8 cellular contexts compared by ENCODE assay signal in the genomic region with DNA sequence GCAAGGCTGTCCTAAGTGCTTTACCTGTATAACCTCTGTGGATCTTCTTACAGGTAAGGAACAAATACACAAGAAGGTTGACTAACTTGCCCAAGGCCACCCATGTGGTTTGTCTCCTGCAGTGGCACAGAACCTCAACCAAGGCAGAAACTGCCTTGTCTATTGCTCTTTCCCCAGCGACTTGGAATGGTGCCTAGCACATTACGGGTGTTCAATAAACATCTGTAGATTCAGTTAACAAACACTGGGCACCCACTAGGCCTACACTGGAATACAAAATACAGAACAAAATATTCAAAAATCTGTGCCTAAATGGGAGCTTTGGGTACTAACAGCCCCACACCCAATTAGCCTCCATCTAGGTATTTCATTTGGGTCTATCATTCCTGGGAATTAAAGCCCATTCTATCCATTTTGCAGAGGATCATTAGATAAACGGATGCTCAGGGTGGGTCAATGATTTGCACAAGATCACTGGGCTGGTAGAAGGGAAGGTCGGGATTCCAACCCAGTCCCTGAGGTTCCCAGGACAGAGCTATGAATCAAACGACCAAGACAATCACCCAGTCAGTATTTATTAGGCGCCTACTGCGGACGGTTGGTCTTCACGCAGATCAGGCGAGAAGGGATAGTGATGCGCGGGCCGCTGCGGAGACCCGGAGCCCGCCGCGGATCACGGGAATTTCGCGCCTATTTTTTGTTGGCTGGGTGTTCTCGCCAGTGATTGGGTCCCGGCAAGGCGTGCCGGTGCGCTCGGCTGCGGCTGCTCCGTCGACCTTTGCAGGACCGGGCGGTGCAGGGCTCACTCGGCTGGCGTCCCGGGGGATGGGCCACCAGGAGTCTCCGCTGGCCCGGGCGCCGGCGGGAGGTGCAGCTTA.
DNase-seq lines count a peak whose midpoint lies in the region; ATAC-seq and TF ChIP-seq lines count a peak whose summit lies in the region.

A gene (plus strand): TSS at position 771 of the 878 bp plus-strand sequence. CDS start 55 bp downstream, at position 826.

- H3K4me1 ChIP-seq in iPS DF 6.9 (ENCODE audit: control insufficient read depth, insufficient read depth, low read length), result no peaks in the 10 kb centered on the region

- no peak for TF ChIP-seq RAD21 in Ishikawa (IDR thresholded peaks at IDR 0.05; ENCODE audit: low read depth)

- no peaks in the 10 kb centered on the region for H3K9me3 ChIP-seq in iPS DF 6.9 (ENCODE audit: control insufficient read depth, insufficient read depth, low read length)

- H3K4me3 ChIP-seq in iPS DF 6.9 (ENCODE audit: low read length) (peak within 1 kb of the TSS; percentile 47), skin epidermis (peak within 1 kb of the TSS; percentile 59 to 97 (median 80))

- WGBS in iPS DF 6.9 (ENCODE audit: insufficient coverage, insufficient read length), result no CpG with 5 or more reads among the region's 40 CpGs

- H3K27ac ChIP-seq in angular gyrus (ENCODE audit: low read depth, low read length) (peak within 1 kb of the TSS; percentile 100), iPS DF 6.9 (ENCODE audit: low read length) (no peak within 1 kb of the TSS), skin epidermis (peak within 1 kb of the TSS; percentile 96 to 100 (median 100))

- DNase-seq in GF-D8 (lab: John Stamatoyannopoulos, UW) (peak; percentile 31), SHP77 (lab: John Stamatoyannopoulos, UW) (peak; percentile 71 to 81), iPS DF 6.9 (ENCODE audit: low read depth, low spot score) (no peak), superior temporal gyrus (ENCODE audit: extremely low spot score) (no peak)

- no peaks in the 10 kb centered on the region; the same call in 1 of the 2 replicates for H3K36me3 ChIP-seq in iPS DF 6.9 (ENCODE audit: control insufficient read depth, insufficient read depth, low read length)

- H3K27me3 ChIP-seq in iPS DF 6.9 (ENCODE audit: control insufficient read depth, insufficient read depth, low read length), result no peaks in the 10 kb centered on the region

- ATAC-seq in GM21825 (IDR thresholded peaks at IDR 0.05; ENCODE audit: unreplicated experiment), result peak; percentile 35

- no peak for TF ChIP-seq EP300 in Ishikawa (IDR thresholded peaks at IDR 0.05; ENCODE audit: borderline replicate concordance)

TF ChIP-seq in Ishikawa, 13 proteins besides CTCF, POLR2A, EP300 and RAD21:
- TF ChIP-seq NFIC (IDR thresholded peaks at IDR 0.05) (0 out of 2 replicates have a peak, but pooled peaks have one; percentile 2), TAF1 (IDR thresholded peaks at IDR 0.05; ENCODE audit: low read depth) (no peak)

Comparison
In these comparisons a context has a peak if more than half of its experiments do, and no peak if none do; other contexts are left out.
1. DNase-seq: peak in GF-D8 (single experiment) and SHP77 (2 of 2); none in iPS DF 6.9 (single experiment) and superior temporal gyrus (single experiment).